1 cellular context compared by ENCODE assay signal in genomic region chr22:29581799-29582198, GRCh38.
TF ChIP-seq lines count a peak whose summit lies in the region.

No MANE protein-coding gene starts in this region.

TF ChIP-seq in K562, 482 proteins besides CTCF, POLR2A, EP300 and RAD21 (continued from another document):
- TF ChIP-seq ARID3B (CRISPR knock-in tag; IDR thresholded peaks at IDR 0.05; ENCODE audit: borderline replicate concordance) (no peak), TEAD4 (IDR thresholded peaks at IDR 0.05; ENCODE audit: low read length) (no peak), TEAD4 (CRISPR knock-in tag; IDR thresholded peaks at IDR 0.05; ENCODE audit: borderline replicate concordance) (no peak), RB1 (IDR thresholded peaks at IDR 0.05; ENCODE audit: low read depth) (no peak), ZNF507 (tag; conservative IDR thresholded peaks at IDR 0.05) (no peak), MCM5 (IDR thresholded peaks at IDR 0.05; ENCODE audit: low read depth) (no peak), GATAD2A (IDR thresholded peaks at IDR 0.05) (no peak), NONO (IDR thresholded peaks at IDR 0.05; ENCODE audit: low read depth in 2 of 2, low read length in 1 of 2) (no peak), HDAC2 (IDR thresholded peaks at IDR 0.05) (no peak), CUX1 (CRISPR knock-in tag; IDR thresholded peaks at IDR 0.05) (no peak), BRD9 (IDR thresholded peaks at IDR 0.05; ENCODE audit: low read depth, partially characterized antibody) (no peak)
TF ChIP-seq in K562: peak in this region for 0.
